15 cellular contexts compared by ENCODE assay signal in the genomic region with DNA sequence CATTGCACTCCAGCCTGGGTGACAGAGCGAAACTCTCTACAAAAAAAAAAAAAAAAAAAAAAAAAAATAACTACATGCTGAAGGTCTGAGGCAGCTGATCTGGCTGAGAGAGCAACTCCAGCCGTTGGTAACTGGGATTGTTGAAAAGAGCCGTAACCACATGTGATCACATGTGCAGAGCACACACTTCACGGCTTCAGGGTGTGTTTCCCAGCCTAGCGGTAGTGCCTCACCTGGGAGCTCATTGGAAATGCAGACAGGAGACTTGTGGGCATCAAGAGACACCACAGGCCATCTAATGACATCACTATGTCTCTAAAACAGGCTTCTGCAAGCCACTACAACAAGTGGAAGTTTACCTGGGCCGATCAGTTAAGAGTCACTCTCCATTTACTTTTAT. TPM values are rescaled to one million over a fixed set of nuclear protein-coding genes. Genes with fewer than 3 reads are reported as not detected.
DNase-seq lines count a peak whose midpoint lies in the region; ATAC-seq and TF ChIP-seq lines count a peak whose summit lies in the region.
"Had no signal": no experiment of that assay in that cellular context is flagged by ENCODE, and none has a peak within 500 bp of the region (broad histone marks: within the 10 kb centered on the region; RNA-seq: fewer than 3 reads in every experiment).

No MANE protein-coding gene starts in this region.

- H3K4me1 ChIP-seq in body of pancreas (peaks cover 34% of the 10 kb centered on the region), liver (ENCODE audit: control insufficient read depth in 4 of 4, insufficient read depth in 4 of 4, low read length in 3 of 4) (peaks cover 0 to 13% (median 2%) of the 10 kb centered on the region in 4 donors), ascending aorta (peaks cover 0 to 11% of the 10 kb centered on the region in 2 donors)

- peak; percentile 33 for DNase-seq in COLO668 (lab: John Stamatoyannopoulos, UW; ENCODE audit: unreplicated experiment)
- DNase-seq in NCI-H187 (lab: John Stamatoyannopoulos, UW) = peak; percentile 49 to 90
- peak; percentile 23 to 56 (median 29) for DNase-seq in body of pancreas
- no peak for DNase-seq in ascending aorta (ENCODE audit: low spot score in 2 of 2)
- DNase-seq: activated CD4-positive, alpha-beta T cell treated with anti-CD3 and anti-CD28 coated beads, Interleukin-2, amount 50 U/mL, for 4 hours; activated naive CD4-positive, alpha-beta T cell treated with anti-CD3 and anti-CD28 coated beads, Interleukin-2, amount 50 U/mL, for 16 hours; IMR-90; NCI-H2081; stimulated activated CD4-positive, alpha-beta T cell treated with anti-CD3 and anti-CD28 coated beads, Interleukin-2, amount 100 ng/mL, for 24 hours; T-cell had no signal

- TF ChIP-seq RAD21 in liver (IDR thresholded peaks at IDR 0.05) = peak in 1 of 2 donors; percentile 45

- no peaks in the 10 kb centered on the region for H3K36me3 ChIP-seq in body of pancreas (replicated peaks in 1 of 2; ENCODE audit: insufficient read depth in 1 of 2, low read depth in 2 of 2)
- H3K36me3 ChIP-seq in liver (ENCODE audit: control insufficient read depth in 4 of 4, insufficient read depth in 3 of 4, low read depth in 1 of 4, low read length in 3 of 4) = no peaks in the 10 kb centered on the region
- no peaks in the 10 kb centered on the region for H3K36me3 ChIP-seq in ascending aorta
- H3K36me3 ChIP-seq: esophagus muscularis mucosa had no signal

- H3K27ac ChIP-seq in body of pancreas (peak overlapping the region in 3 of 4 donors; percentile 84 to 89 (median 85)), liver (ENCODE audit: low read depth in 1 of 2, low read length in 2 of 2) (peak overlapping the region; percentile 90 to 92), ascending aorta (no peak overlapping the region)
- H3K27ac ChIP-seq: esophagus muscularis mucosa had no signal

- 22 to 39% methylated on average over 6 of the region's 6 CpGs for WGBS in body of pancreas, 2 donors
- 46% methylated on average over 6 of the region's 6 CpGs for WGBS in liver

- intact Hi-C loops in body of pancreas (cut with DNase I) (no loop called here), ascending aorta (cut with DNase I) (no loop called here)

- H3K4me3 ChIP-seq in body of pancreas (no peak overlapping the region), liver (ENCODE audit: low read depth in 1 of 3, low read length in 3 of 3) (no peak overlapping the region), ascending aorta (no peak overlapping the region)
- H3K4me3 ChIP-seq: esophagus muscularis mucosa had no signal

- peak in 2 of 7 experiments; percentile 6 to 20 for TF ChIP-seq CTCF in body of pancreas (IDR thresholded peaks at IDR 0.05)
- TF ChIP-seq CTCF in liver (IDR thresholded peaks at IDR 0.05; ENCODE audit: low read depth, low read length, missing input control) = no peak
- no peak for TF ChIP-seq CTCF in ascending aorta (IDR thresholded peaks at IDR 0.05)

- no peak overlapping the region for H3K9ac ChIP-seq in liver (ENCODE audit: low read depth in 1 of 2, low read length in 2 of 2)

- ATAC-seq in body of pancreas (peak; percentile 33), HG02981 (IDR thresholded peaks at IDR 0.05; ENCODE audit: unreplicated experiment) (no peak), GM19324 (IDR thresholded peaks at IDR 0.05; ENCODE audit: low FRiP score, unreplicated experiment) (no peak), HG02840 (IDR thresholded peaks at IDR 0.05; ENCODE audit: low FRiP score, unreplicated experiment) (no peak)
- ATAC-seq: T-cell had no signal

- H3K27me3 ChIP-seq in body of pancreas = no peaks in the 10 kb centered on the region
- H3K27me3 ChIP-seq in liver (ENCODE audit: control insufficient read depth in 4 of 4, insufficient read depth in 4 of 4, low read length in 3 of 4) = no peaks in the 10 kb centered on the region
- no peaks in the 10 kb centered on the region for H3K27me3 ChIP-seq in ascending aorta
- H3K27me3 ChIP-seq: esophagus muscularis mucosa had no signal

- no peak for TF ChIP-seq POLR2A in body of pancreas (IDR thresholded peaks at IDR 0.05)

- H3K9me3 ChIP-seq in body of pancreas = no peaks in the 10 kb centered on the region
- no peaks in the 10 kb centered on the region for H3K9me3 ChIP-seq in liver (ENCODE audit: control insufficient read depth in 4 of 4, low read length in 3 of 4)
- H3K9me3 ChIP-seq in ascending aorta = no peaks in the 10 kb centered on the region
- H3K9me3 ChIP-seq: esophagus muscularis mucosa had no signal

TF ChIP-seq in liver, 16 proteins besides CTCF, POLR2A, EP300 and RAD21:
- TF ChIP-seq GABPA (IDR thresholded peaks at IDR 0.05 in 1 of 2, conservative IDR thresholded peaks at IDR 0.05 in 1 of 2) (no peak), EGR1 (IDR thresholded peaks at IDR 0.05; ENCODE audit: low read depth in 2 of 2) (no peak), NR2F2 (IDR thresholded peaks at IDR 0.05) (no peak), JUND (IDR thresholded peaks at IDR 0.05) (no peak), HNF4G (IDR thresholded peaks at IDR 0.05) (no peak), HNF4A (conservative IDR thresholded peaks at IDR 0.05) (no peak), REST (IDR thresholded peaks at IDR 0.05) (no peak), TAF1 (conservative IDR thresholded peaks at IDR 0.05) (no peak), FOXA1 (IDR thresholded peaks at IDR 0.05) (no peak), RXRA (IDR thresholded peaks at IDR 0.05) (no peak), SP1 (IDR thresholded peaks at IDR 0.05) (no peak), FOXA2 (IDR thresholded peaks at IDR 0.05) (no peak)
- TF ChIP-seq, protein P1, sequence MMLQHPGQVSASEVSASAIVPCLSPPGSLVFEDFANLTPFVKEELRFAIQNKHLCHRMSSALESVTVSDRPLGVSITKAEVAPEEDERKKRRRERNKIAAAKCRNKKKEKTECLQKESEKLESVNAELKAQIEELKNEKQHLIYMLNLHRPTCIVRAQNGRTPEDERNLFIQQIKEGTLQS (IDR thresholded peaks at IDR 0.05) = no peak
- TF ChIP-seq, protein P2, sequence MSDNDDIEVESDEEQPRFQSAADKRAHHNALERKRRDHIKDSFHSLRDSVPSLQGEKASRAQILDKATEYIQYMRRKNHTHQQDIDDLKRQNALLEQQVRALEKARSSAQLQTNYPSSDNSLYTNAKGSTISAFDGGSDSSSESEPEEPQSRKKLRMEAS (IDR thresholded peaks at IDR 0.05) = no peak

RNA-seq across cellular contexts. Expression of gene OTUD7B, which starts 11.8 kb away (rescaled TPM):
- total RNA-seq in body of pancreas (10 to 100 TPM in 1 of 2 donors, 1 to 10 TPM in 1; 8.6 to 13.2 TPM), liver (10 to 100 TPM in 1 of 2 donors, 1 to 10 TPM in 1; 8.6 to 19.2 TPM), ascending aorta (7.1 TPM)
- 1 to 10 TPM; 2.1 to 5.2 TPM for polyA plus RNA-seq in liver

RNA-seq across cellular contexts. Expression of gene VPS45, which starts 45.2 kb away (rescaled TPM):
- total RNA-seq in body of pancreas (10 to 100 TPM; 30.9 to 34.3 TPM), liver (10 to 100 TPM; 12.1 to 24.2 TPM), ascending aorta (11.3 TPM)
- 10 to 100 TPM in 1 of 2 donors, 1 to 10 TPM in 1; 7.7 to 16.2 TPM for polyA plus RNA-seq in liver

Comparison
In these comparisons a context has a peak if more than half of its experiments do, and no peak if none do; other contexts are left out.
1. DNase-seq: peak in COLO668 (single experiment), NCI-H187 (2 of 2) and body of pancreas (4 of 4); none in ascending aorta (0 of 2).
2. H3K27ac ChIP-seq: peak in body of pancreas (3 of 4) and liver (2 of 2); none in ascending aorta (0 of 2).